30 cellular contexts compared by ENCODE assay signal in the genomic region with DNA sequence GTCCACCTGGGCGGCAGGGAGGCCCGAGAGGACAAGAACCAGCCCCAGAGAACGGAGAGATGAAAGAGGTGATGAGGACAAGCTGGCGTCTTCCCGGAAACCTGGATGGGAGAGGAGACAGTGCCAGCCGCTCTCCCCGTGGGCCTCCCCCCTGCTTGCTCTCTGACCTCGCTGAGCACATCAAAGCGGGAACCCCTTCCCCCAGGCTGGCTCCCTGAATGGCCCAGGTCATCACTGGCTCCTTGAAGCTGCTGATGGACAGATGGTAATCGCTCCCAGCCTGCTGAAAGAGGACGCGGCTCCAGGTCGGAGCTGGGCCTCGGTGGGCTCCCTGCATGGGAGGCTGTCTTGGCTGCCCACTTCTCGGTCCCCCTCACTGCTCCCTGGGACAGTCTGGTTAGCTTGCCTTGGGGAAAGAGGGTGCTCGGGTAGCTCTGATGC.
"Had no signal": no experiment of that assay in that cellular context is flagged by ENCODE, and none has a peak within 500 bp of the region (broad histone marks: within the 10 kb centered on the region; RNA-seq: fewer than 3 reads in every experiment).

No MANE protein-coding gene starts in this region.

- H3K4me3 ChIP-seq: Peyer's patch had no signal

- ATAC-seq: activated CD8-positive, alpha-beta memory T cell treated with anti-CD3 and anti-CD28 coated beads, Interleukin-2, amount 10 ng/mL, durations not matched to agents 7 days and 5 days; activated naive CD8-positive, alpha-beta T cell treated with anti-CD3 and anti-CD28 coated beads, Interleukin-2, amount 50 U/mL, for 24 hours; PC-3; Right ventricle myocardium inferior; T-cell; T-helper 17 cell had no signal

- H3K9ac ChIP-seq: KMS-11 had no signal

- H3K27ac ChIP-seq: brain microvascular endothelial cell, KMS-11, Peyer's patch had no signal

- H3K9me3 ChIP-seq: Peyer's patch had no signal

- DNase-seq: activated CD4-positive, alpha-beta memory T cell treated with anti-CD3 and anti-CD28 coated beads, Interleukin-2, amount 10 ng/mL, durations not matched to agents 7 days and 5 days; activated CD4-positive, alpha-beta T cell treated with anti-CD3 and anti-CD28 coated beads for 1 hour; activated CD4-positive, alpha-beta T cell treated with anti-CD3 and anti-CD28 coated beads for 48 hours; activated CD4-positive, CD25-positive, alpha-beta regulatory T cell; activated CD8-positive, alpha-beta memory T cell treated with anti-CD3 and anti-CD28 coated beads for 24 hours; activated CD8-positive, alpha-beta memory T cell treated with anti-CD3 and anti-CD28 coated beads, Interleukin-2, amount 10 ng/mL, durations not matched to agents 7 days and 5 days; activated CD8-positive, alpha-beta memory T cell treated with anti-CD3 and anti-CD28 coated beads, Interleukin-2, amount 50 U/mL, for 48 hours; activated effector memory CD4-positive, alpha-beta T cell treated with Interleukin-2 at 50 U/mL for 16 hours; activated naive CD4-positive, alpha-beta T cell treated with anti-CD3 and anti-CD28 coated beads, Interleukin-2, amount 10 ng/mL, durations not matched to agents 7 days and 5 days; activated naive CD8-positive, alpha-beta T cell treated with anti-CD3 and anti-CD28 coated beads, Interleukin-2, amount 50 U/mL, for 24 hours; activated T-cell treated with anti-CD3 and anti-CD28 coated beads, Interleukin-2, amount 50 U/mL, for 48 hours; amniotic stem cell; brain microvascular endothelial cell; MM.1S; MV-4-11; NCI-H1092; NCI-H1436 treated with DMSO at 0.1 percent for 48 hours; NCI-H1694 treated with DMSO at 0.1 percent for 48 hours; NCI-H2029; NCI-H345; NCI-H524 treated with DMSO at 0.1 percent for 48 hours; NK-92 treated with Interleukin-12 subunit alpha and Interleukin-12 subunit beta, amount 100 ng/mL, for 24 hours; PC-3; Peyer's patch; RPMI8226; SIG-M5; T-cell; T-helper 17 cell had no signal

- H3K4me2 ChIP-seq: KMS-11 had no signal

- H3K27me3 ChIP-seq: brain microvascular endothelial cell, Peyer's patch had no signal
